In genomic region chr5:177403194-177403825, GRCh38 we compare ENCODE assay signal across 1 cellular context.
TF ChIP-seq lines count a peak whose summit lies in the region.

No MANE protein-coding gene starts in this region.

TF ChIP-seq in GM23338, 12 proteins besides CTCF, POLR2A, EP300 and RAD21 (continued from another document):
- no peak for TF ChIP-seq ZNF462 (CRISPR knock-in tag; IDR thresholded peaks at IDR 0.05)
